In the genomic region with DNA sequence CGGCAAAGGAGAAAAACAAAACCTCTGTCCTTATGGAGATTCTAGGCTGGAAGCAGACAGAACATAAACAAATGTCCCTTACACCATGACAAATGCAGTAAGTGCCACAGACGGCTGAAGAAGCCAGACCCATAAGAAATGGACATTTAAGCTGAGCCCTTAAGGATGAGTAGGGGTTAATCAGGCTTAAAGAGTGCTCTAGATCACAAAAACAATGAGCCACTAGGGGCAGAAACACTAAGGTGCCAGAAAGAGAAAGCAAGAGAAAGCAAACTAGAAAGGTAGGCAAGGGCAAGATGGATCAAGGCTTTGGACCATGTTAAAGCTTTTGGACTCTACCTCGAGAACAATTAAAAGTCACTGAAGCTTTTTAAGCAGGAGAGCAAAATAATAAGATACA, we compare ENCODE assay signal across 14 cellular contexts.
DNase-seq lines count a peak whose midpoint lies in the region; ATAC-seq and TF ChIP-seq lines count a peak whose summit lies in the region.
"Had no signal": no experiment of that assay in that cellular context is flagged by ENCODE, and none has a peak within 500 bp of the region (broad histone marks: within the 10 kb centered on the region; RNA-seq: fewer than 3 reads in every experiment).

No MANE protein-coding gene starts in this region.

- H3K27ac Mint-ChIP-seq in osteocyte (ENCODE audit: unreplicated experiment), result no peak overlapping the region
- H3K27ac Mint-ChIP-seq in glutamatergic neuron (ENCODE audit: unreplicated experiment), result no peak overlapping the region
- H3K27ac Mint-ChIP-seq: activated naive CD8-positive, alpha-beta T cell treated with anti-CD3 and anti-CD28 coated beads, Interleukin-2, amount 50 U/mL, for 24 hours had no signal

- peaks cover 10% of the 10 kb centered on the region for H3K4me1 Mint-ChIP-seq in osteocyte (ENCODE audit: unreplicated experiment)
- peaks cover 6% of the 10 kb centered on the region for H3K4me1 Mint-ChIP-seq in glutamatergic neuron (ENCODE audit: low read depth, unreplicated experiment)
- H3K4me1 Mint-ChIP-seq: activated naive CD8-positive, alpha-beta T cell treated with anti-CD3 and anti-CD28 coated beads, Interleukin-2, amount 50 U/mL, for 24 hours had no signal

- no peaks in the 10 kb centered on the region for H4K20me1 ChIP-seq in mammary epithelial cell (ENCODE audit: insufficient read depth, low read length)

- H3K4me3 Mint-ChIP-seq in osteocyte (ENCODE audit: unreplicated experiment), result no peak overlapping the region
- H3K4me3 Mint-ChIP-seq in glutamatergic neuron (ENCODE audit: unreplicated experiment), result no peak overlapping the region
- H3K4me3 Mint-ChIP-seq: activated naive CD8-positive, alpha-beta T cell treated with anti-CD3 and anti-CD28 coated beads, Interleukin-2, amount 50 U/mL, for 24 hours had no signal

- H2AFZ ChIP-seq in mammary epithelial cell (ENCODE audit: low read depth, low read length), result no peak overlapping the region

- H3K36me3 ChIP-seq in mammary epithelial cell (ENCODE audit: insufficient read depth, low read length), result no peaks in the 10 kb centered on the region
- H3K36me3 ChIP-seq: thoracic aorta had no signal

- 97% methylated on average over 3 of the region's 3 CpGs for WGBS in mammary epithelial cell (ENCODE audit: low coverage, missing lambda C conversion rate)

- H3K4me2 ChIP-seq in mammary epithelial cell (ENCODE audit: insufficient read depth, low read depth, low read length), result no peak overlapping the region

- H3K27me3 Mint-ChIP-seq in osteocyte (ENCODE audit: unreplicated experiment) (no peaks in the 10 kb centered on the region), glutamatergic neuron (ENCODE audit: unreplicated experiment) (no peaks in the 10 kb centered on the region)
- H3K27me3 Mint-ChIP-seq: activated naive CD8-positive, alpha-beta T cell treated with anti-CD3 and anti-CD28 coated beads, Interleukin-2, amount 50 U/mL, for 24 hours had no signal

- H3K9ac ChIP-seq in mammary epithelial cell (ENCODE audit: insufficient read depth, low read length), result no peak overlapping the region

- H3K9me3 Mint-ChIP-seq in osteocyte (ENCODE audit: unreplicated experiment), result peaks cover 3% of the 10 kb centered on the region
- H3K9me3 Mint-ChIP-seq in glutamatergic neuron (ENCODE audit: unreplicated experiment), result peaks cover 3% of the 10 kb centered on the region

- no peak overlapping the region for H3K27ac ChIP-seq in mammary epithelial cell (ENCODE audit: insufficient read depth, low read depth, low read length)
- H3K27ac ChIP-seq: SJSA1, thoracic aorta had no signal

- no peaks in the 10 kb centered on the region for H3K9me3 ChIP-seq in mammary epithelial cell (replicated peaks; ENCODE audit: insufficient read depth, low read length)
- H3K9me3 ChIP-seq: thoracic aorta had no signal

- DNase-seq in M059J (ENCODE audit: low read depth) (peak; percentile 40), mammary epithelial cell (no peak), osteocyte (ENCODE audit: extremely low spot score, unreplicated experiment) (no peak), glutamatergic neuron (no peak), mucosa of gallbladder (ENCODE audit: low spot score) (no peak)
- DNase-seq: activated CD4-positive, CD25-positive, alpha-beta regulatory T cell; activated naive CD8-positive, alpha-beta T cell treated with anti-CD3 and anti-CD28 coated beads, Interleukin-2, amount 50 U/mL, for 24 hours; Calu3; NCI-H1092; small intestine had no signal

- intact Hi-C loops in mammary epithelial cell (cut with micrococcal nuclease), result no loop called here

- no peaks in the 10 kb centered on the region for H3K79me2 ChIP-seq in mammary epithelial cell (ENCODE audit: insufficient read depth, low read length)

- CTCF ChIA-PET in mammary epithelial cell (lab: Charles Lee; ENCODE audit: low non-redundant PET), result interaction anchor here (0.8 kb wide), 1 partner anchor 19 kb away, joined by 9 read pairs; no protein-coding TSS in a partner anchor

- ATAC-seq in HG03159 (IDR thresholded peaks at IDR 0.05; ENCODE audit: unreplicated experiment), result no peak
- ATAC-seq: activated naive CD8-positive, alpha-beta T cell treated with anti-CD3 and anti-CD28 coated beads, Interleukin-2, amount 50 U/mL, for 24 hours had no signal

- no TSS peak for BruUV-seq in mammary epithelial cell (replicated peaks; lab: Mats Ljungman, UMichigan)

- TF ChIP-seq CTCF in GM12872 (IDR thresholded peaks at IDR 0.05; ENCODE audit: insufficient read depth, low read depth, low read length) (0 out of 3 replicates have a peak, but pooled peaks have one; percentile 13), mammary epithelial cell (conservative IDR thresholded peaks at IDR 0.05 in 1 of 2, IDR thresholded peaks at IDR 0.05 in 1 of 2; ENCODE audit: extremely low read depth in 1 of 2, insufficient read depth in 1 of 2, low read depth in 1 of 2, low read length in 2 of 2) (peak; percentile 18 to 24), osteocyte (IDR thresholded peaks at IDR 0.05) (peak; percentile 32), glutamatergic neuron (IDR thresholded peaks at IDR 0.05; ENCODE audit: partially characterized antibody, unreplicated experiment) (no peak)

- H3K27me3 ChIP-seq in mammary epithelial cell (ENCODE audit: insufficient read depth, low read length), result no peaks in the 10 kb centered on the region
- H3K27me3 ChIP-seq: SJSA1 had no signal

- in situ Hi-C loops in mammary epithelial cell (cut with MboI; ENCODE audit: low sequenced_read_pairs in 2 of 2), result no loop called here

- no peak overlapping the region for H3K4me3 ChIP-seq in mammary epithelial cell (replicated peaks in 1 of 3; ENCODE audit: insufficient read depth in 1 of 3, low read depth in 2 of 3, low read length in 3 of 3)
- H3K4me3 ChIP-seq: SJSA1, thoracic aorta had no signal

- H3K4me1 ChIP-seq in mammary epithelial cell (ENCODE audit: insufficient read depth, low read length), result peaks cover 6% of the 10 kb centered on the region

- H3K36me3 Mint-ChIP-seq in osteocyte (ENCODE audit: unreplicated experiment) (no peaks in the 10 kb centered on the region), glutamatergic neuron (ENCODE audit: unreplicated experiment) (no peaks in the 10 kb centered on the region)

- dilution Hi-C loops in mammary epithelial cell (cut with HindIII; ENCODE audit: low sequenced_read_pairs), result no loop called here
